ENCODE assay signal across 1 cellular context in genomic region chr15:92244703-92245102, GRCh38.
TF ChIP-seq lines count a peak whose summit lies in the region.

No MANE protein-coding gene starts in this region.

TF ChIP-seq in GM12878, 131 proteins besides CTCF, POLR2A, EP300 and RAD21 (continued from another document):
- TF ChIP-seq CEBPZ (IDR thresholded peaks at IDR 0.05; ENCODE audit: low read depth, low read length) (no peak), IRF3 (IDR thresholded peaks at IDR 0.05) (no peak), KAT2A (conservative IDR thresholded peaks at IDR 0.05; ENCODE audit: control insufficient read depth, low read depth, low read length) (no peak), CREM (IDR thresholded peaks at IDR 0.05; ENCODE audit: low read depth) (no peak), JUNB (IDR thresholded peaks at IDR 0.05) (no peak), TAF1 (IDR thresholded peaks at IDR 0.05; ENCODE audit: borderline replicate concordance, low read depth, low read length) (no peak), STAT3 (IDR thresholded peaks at IDR 0.05; ENCODE audit: low read depth, low read length) (no peak)
- TF ChIP-seq, protein P1, sequence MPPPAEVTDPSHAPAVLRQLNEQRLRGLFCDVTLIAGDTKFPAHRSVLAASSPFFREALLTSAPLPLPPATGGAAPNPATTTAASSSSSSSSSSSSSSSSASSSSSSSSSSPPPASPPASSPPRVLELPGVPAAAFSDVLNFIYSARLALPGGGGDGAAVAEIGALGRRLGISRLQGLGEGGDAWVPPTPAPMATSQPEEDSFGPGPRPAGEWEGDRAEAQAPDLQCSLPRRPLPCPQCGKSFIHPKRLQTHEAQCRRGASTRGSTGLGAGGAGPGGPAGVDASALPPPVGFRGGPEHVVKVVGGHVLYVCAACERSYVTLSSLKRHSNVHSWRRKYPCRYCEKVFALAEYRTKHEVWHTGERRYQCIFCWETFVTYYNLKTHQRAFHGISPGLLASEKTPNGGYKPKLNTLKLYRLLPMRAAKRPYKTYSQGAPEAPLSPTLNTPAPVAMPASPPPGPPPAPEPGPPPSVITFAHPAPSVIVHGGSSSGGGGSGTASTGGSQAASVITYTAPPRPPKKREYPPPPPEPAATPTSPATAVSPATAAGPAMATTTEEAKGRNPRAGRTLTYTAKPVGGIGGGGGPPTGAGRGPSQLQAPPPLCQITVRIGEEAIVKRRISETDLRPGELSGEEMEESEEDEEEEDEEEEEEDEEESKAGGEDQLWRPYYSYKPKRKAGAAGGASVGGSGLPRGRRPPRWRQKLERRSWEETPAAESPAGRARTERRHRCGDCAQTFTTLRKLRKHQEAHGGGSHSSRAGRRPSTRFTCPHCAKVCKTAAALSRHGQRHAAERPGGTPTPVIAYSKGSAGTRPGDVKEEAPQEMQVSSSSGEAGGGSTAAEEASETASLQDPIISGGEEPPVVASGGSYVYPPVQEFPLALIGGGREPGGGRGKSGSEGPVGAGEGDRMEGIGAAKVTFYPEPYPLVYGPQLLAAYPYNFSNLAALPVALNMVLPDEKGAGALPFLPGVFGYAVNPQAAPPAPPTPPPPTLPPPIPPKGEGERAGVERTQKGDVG (CRISPR knock-in tag; IDR thresholded peaks at IDR 0.05) = no peak
- TF ChIP-seq, protein P2, sequence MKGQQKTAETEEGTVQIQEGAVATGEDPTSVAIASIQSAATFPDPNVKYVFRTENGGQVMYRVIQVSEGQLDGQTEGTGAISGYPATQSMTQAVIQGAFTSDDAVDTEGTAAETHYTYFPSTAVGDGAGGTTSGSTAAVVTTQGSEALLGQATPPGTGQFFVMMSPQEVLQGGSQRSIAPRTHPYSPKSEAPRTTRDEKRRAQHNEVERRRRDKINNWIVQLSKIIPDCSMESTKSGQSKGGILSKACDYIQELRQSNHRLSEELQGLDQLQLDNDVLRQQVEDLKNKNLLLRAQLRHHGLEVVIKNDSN (IDR thresholded peaks at IDR 0.05; ENCODE audit: borderline replicate concordance, extremely low read length, insufficient read depth, low read depth, low read length) = no peak
TF ChIP-seq in GM12878: peak in this region for 0.
